8 cellular contexts compared by ENCODE assay signal in genomic region chr1:173867141-173867752, GRCh38. TPM values are rescaled to one million over a fixed set of nuclear protein-coding genes. Genes with fewer than 3 reads are reported as not detected.
A peak's percentile ranks its signal among the peaks of the same experiment; 100 is the strongest.
DNase-seq lines count a peak whose midpoint lies in the region; ATAC-seq, FAIRE-seq and TF ChIP-seq lines count a peak whose summit lies in the region.

No MANE protein-coding gene starts in this region.

- intact Hi-C loops in natural killer cell (cut with micrococcal nuclease) = loop anchor here (1.0 to 10.0 kb wide), 3 partner anchors 43 to 298 kb away; partner anchors contain the start of genes CENPL, DARS2 and RC3H1

- no peaks in the 10 kb centered on the region for H3K27me3 ChIP-seq in SU-DHL-6 (ENCODE audit: low read length)

- H3K9me2 ChIP-seq in SU-DHL-6 (replicated peaks; ENCODE audit: insufficient read depth, low read length) = no peaks in the 10 kb centered on the region

- H3K4me3 ChIP-seq in SU-DHL-6 (ENCODE audit: insufficient read depth, low read length, poor library complexity, severe bottlenecking) = peak overlapping the region; percentile 99

- peaks cover 10% of the 10 kb centered on the region; the same call in 1 of the 2 replicates for H4K20me1 ChIP-seq in SU-DHL-6 (ENCODE audit: low read depth, low read length)

- H2AFZ ChIP-seq in SU-DHL-6 (ENCODE audit: low read depth, low read length, severe bottlenecking) = no peak overlapping the region

- H3K36me3 ChIP-seq in SU-DHL-6 (ENCODE audit: low read length) = peaks cover 48% of the 10 kb centered on the region

- H3K27ac Mint-ChIP-seq in effector memory CD8-positive, alpha-beta T cell = peak overlapping the region; percentile 96 to 97
- H3K27ac Mint-ChIP-seq in natural killer cell = peak overlapping the region; percentile 91 to 97

- ATAC-seq in effector memory CD8-positive, alpha-beta T cell (replicated peaks) = no peak
- ATAC-seq in natural killer cell = peak in 2 of 3 donors; percentile 18 to 23

- no peak for TF ChIP-seq CTCF in SU-DHL-6 (IDR thresholded peaks at IDR 0.05; ENCODE audit: insufficient read depth, low read length, poor library complexity, severe bottlenecking)
- TF ChIP-seq CTCF in natural killer cell (IDR thresholded peaks at IDR 0.05) = no peak

- no peaks in the 10 kb centered on the region for H3K9me3 Mint-ChIP-seq in effector memory CD8-positive, alpha-beta T cell
- H3K9me3 Mint-ChIP-seq in natural killer cell = no peaks in the 10 kb centered on the region

- peaks cover 73% of the 10 kb centered on the region for H3F3A ChIP-seq in SU-DHL-6 (ENCODE audit: insufficient read depth)

- 0 out of 2 replicates have a peak, but pooled peaks have one; percentile 10 for TF ChIP-seq POLR2A in H54 (IDR thresholded peaks at IDR 0.05; ENCODE audit: low read depth, low read length)
- no peak for TF ChIP-seq POLR2A in GM12891 (IDR thresholded peaks at IDR 0.05; ENCODE audit: low read depth, low read length)

- peaks cover 76% of the 10 kb centered on the region for H3K36me3 Mint-ChIP-seq in effector memory CD8-positive, alpha-beta T cell (ENCODE audit: insufficient read depth)
- peaks cover 30% of the 10 kb centered on the region for H3K36me3 Mint-ChIP-seq in natural killer cell

- H3K4me3 Mint-ChIP-seq in effector memory CD8-positive, alpha-beta T cell = peak overlapping the region; percentile 88 to 99
- peak overlapping the region; percentile 98 for H3K4me3 Mint-ChIP-seq in natural killer cell

- peaks cover 16% of the 10 kb centered on the region for H3K79me2 ChIP-seq in SU-DHL-6 (ENCODE audit: insufficient read depth, low read length)

- H3K27me3 Mint-ChIP-seq in effector memory CD8-positive, alpha-beta T cell = no peaks in the 10 kb centered on the region
- no peaks in the 10 kb centered on the region for H3K27me3 Mint-ChIP-seq in natural killer cell (ENCODE audit: low read depth in 2 of 2)

- peaks cover 54 to 68% of the 10 kb centered on the region in 2 donors for H3K4me1 Mint-ChIP-seq in effector memory CD8-positive, alpha-beta T cell (ENCODE audit: low read depth in 2 of 2)
- H3K4me1 Mint-ChIP-seq in natural killer cell = peaks cover 74 to 75% of the 10 kb centered on the region in 2 donors

- peak overlapping the region; percentile 91 for H3K27ac ChIP-seq in SU-DHL-6 (ENCODE audit: low read depth, low read length)

- DNase-seq in H54 (ENCODE audit: insufficient read length, low spot score) = no peak
- no peak for DNase-seq in effector memory CD8-positive, alpha-beta T cell
- no peak for DNase-seq in natural killer cell
- no peak for DNase-seq in GM12891 (ENCODE audit: insufficient read length, low spot score)
- no peak for DNase-seq in NK-92 (lab: John Stamatoyannopoulos, UW; ENCODE audit: unreplicated experiment)
- no peak for DNase-seq in SHP77 treated with DMSO at 0.1 percent for 48 hours (lab: John Stamatoyannopoulos, UW)
- no peak for DNase-seq in glomerular visceral epithelial cell (ENCODE audit: extremely low spot score)

- FAIRE-seq in H54 (lab: Jason Lieb, UNC) = no peak
- no peak for FAIRE-seq in GM12891 (lab: Jason Lieb, UNC)

- no peaks in the 10 kb centered on the region for H3K9me3 ChIP-seq in SU-DHL-6 (ENCODE audit: insufficient read depth, low read length)

- H3K9ac ChIP-seq in SU-DHL-6 (ENCODE audit: low read length) = peak overlapping the region; percentile 88

- peak overlapping the region; percentile 85 for H3K4me2 ChIP-seq in SU-DHL-6 (ENCODE audit: low read depth, low read length, poor library complexity, severe bottlenecking)

TF ChIP-seq in GM12891, 5 proteins besides CTCF, POLR2A, EP300 and RAD21:
- TF ChIP-seq SPI1 (IDR thresholded peaks at IDR 0.05; ENCODE audit: low read depth, low read length) (no peak), PAX5 (IDR thresholded peaks at IDR 0.05; ENCODE audit: insufficient read depth, low read length, severe bottlenecking) (no peak), POLR2AphosphoS5 (IDR thresholded peaks at IDR 0.05; ENCODE audit: low read depth, low read length) (no peak; the same call in 1 of the 2 replicates), POU2F2 (IDR thresholded peaks at IDR 0.05; ENCODE audit: low read depth, low read length) (no peak), TAF1 (IDR thresholded peaks at IDR 0.05; ENCODE audit: low read depth, low read length) (no peak)

RNA-seq across cellular contexts. Expression of gene GAS5, which starts 0.5 kb away (rescaled TPM):
- total RNA-seq in natural killer cell = 100 to 1,000 TPM; 208 to 299 (median 214) TPM
- 1,001 TPM for polyA plus RNA-seq in GM12891 (2012; ENCODE audit: low read depth, missing spikeins)

RNA-seq across cellular contexts. Expression of gene ZBTB37, which starts 0.9 kb away (rescaled TPM):
- 10 to 100 TPM; 38.2 to 47.3 (median 39.8) TPM for total RNA-seq in natural killer cell
- 0.67 TPM for polyA plus RNA-seq in GM12891 (2012; ENCODE audit: low read depth, missing spikeins)

RNA-seq across cellular contexts. Expression of gene CENPL, which starts 42.6 kb away (rescaled TPM):
- total RNA-seq in natural killer cell = 10 to 100 TPM in 2 of 3 donors, 1 to 10 TPM in 1; 8.8 to 16.4 (median 10.0) TPM
- polyA plus RNA-seq in GM12891 (2012; ENCODE audit: low read depth, missing spikeins) = 7.6 TPM

RNA-seq across cellular contexts. Expression of gene DARS2, which starts 42.8 kb away (rescaled TPM):
- 1 to 10 TPM; 5.0 to 8.4 (median 5.8) TPM for total RNA-seq in natural killer cell
- polyA plus RNA-seq in GM12891 (2012; ENCODE audit: low read depth, missing spikeins) = 14.2 TPM

RNA-seq across cellular contexts. Expression of gene SERPINC1, which starts 49.9 kb away (rescaled TPM):
- total RNA-seq in natural killer cell = under 1 TPM in 2 of 3 donors, not detected in 1; 0.38 to 0.48 TPM
- polyA plus RNA-seq in GM12891 (2012; ENCODE audit: low read depth, missing spikeins) = not detected
